23 cellular contexts compared by ENCODE assay signal in the genomic region with DNA sequence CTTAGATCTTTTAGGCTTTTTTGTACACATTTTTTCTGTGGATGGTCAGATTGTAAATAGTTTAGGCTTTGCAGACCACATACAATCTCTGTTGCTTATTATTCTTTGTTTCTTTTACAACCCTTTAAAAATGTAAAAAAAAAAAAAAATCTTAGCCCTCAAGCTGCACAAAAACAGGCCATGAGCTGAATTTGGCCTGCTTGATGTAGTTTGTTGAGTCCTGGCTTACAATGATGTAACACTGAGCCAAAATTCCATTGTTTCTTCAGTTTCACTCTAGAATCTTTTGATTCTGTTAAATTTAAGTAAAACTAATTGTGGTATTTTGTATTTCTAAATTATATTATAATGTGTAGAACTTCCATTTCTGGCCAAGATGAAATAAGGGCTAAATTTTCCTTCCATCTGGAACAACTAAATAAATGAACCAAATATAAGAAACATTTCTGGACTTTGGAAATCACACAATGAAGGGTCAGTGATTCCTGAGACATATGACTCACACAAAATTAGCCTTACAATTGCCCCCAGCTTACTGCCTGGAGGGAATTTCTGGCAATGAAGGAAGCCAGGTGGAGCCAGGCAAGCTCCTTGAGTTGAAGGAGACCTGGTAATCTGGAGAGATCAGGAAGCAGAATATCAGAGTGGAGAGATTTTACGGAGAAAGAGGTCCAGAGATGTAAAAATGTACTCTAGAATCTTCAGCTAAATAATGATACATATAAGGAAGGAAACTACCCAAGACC. TPM values are rescaled to one million over a fixed set of nuclear protein-coding genes. Genes with fewer than 3 reads are reported as not detected.
DNase-seq lines count a peak whose midpoint lies in the region; ATAC-seq, FAIRE-seq and TF ChIP-seq lines count a peak whose summit lies in the region.
"Had no signal": no experiment of that assay in that cellular context is flagged by ENCODE, and none has a peak within 500 bp of the region (broad histone marks: within the 10 kb centered on the region; RNA-seq: fewer than 3 reads in every experiment).

No MANE protein-coding gene starts in this region.

- no peaks in the 10 kb centered on the region for H3F3A ChIP-seq in GM23248 (ENCODE audit: insufficient read depth)

- peaks cover 6% of the 10 kb centered on the region for H3K4me1 Mint-ChIP-seq in WTC11
- H3K4me1 Mint-ChIP-seq: activated naive CD4-positive, alpha-beta T cell treated with anti-CD3 and anti-CD28 coated beads, Interleukin-2, amount 50 U/mL, for 24 hours; natural killer cell; stimulated activated effector memory CD8-positive, alpha-beta T cell treated with anti-CD3 and anti-CD28 coated beads, Interleukin-12 subunit alpha, Interleukin-12 subunit beta, amount 100 ng/mL, for 72 hours had no signal

- no peak overlapping the region for H3K4me3 Mint-ChIP-seq in WTC11
- H3K4me3 Mint-ChIP-seq: activated naive CD4-positive, alpha-beta T cell treated with anti-CD3 and anti-CD28 coated beads, Interleukin-2, amount 50 U/mL, for 24 hours; natural killer cell; stimulated activated effector memory CD8-positive, alpha-beta T cell treated with anti-CD3 and anti-CD28 coated beads, Interleukin-12 subunit alpha, Interleukin-12 subunit beta, amount 100 ng/mL, for 72 hours; type B pancreatic cell had no signal

- H2AFZ ChIP-seq in GM23248: peak overlapping the region; percentile 47

- H3K27me3 ChIP-seq in GM23248 (replicated peaks; ENCODE audit: insufficient read depth): no peaks in the 10 kb centered on the region
- H3K27me3 ChIP-seq: cardiac muscle cell, spleen had no signal

- H3K27ac Mint-ChIP-seq in WTC11: peak overlapping the region; percentile 77; the same call in 1 of the 2 replicates
- H3K27ac Mint-ChIP-seq: activated naive CD4-positive, alpha-beta T cell treated with anti-CD3 and anti-CD28 coated beads, Interleukin-2, amount 50 U/mL, for 24 hours; natural killer cell; stimulated activated effector memory CD8-positive, alpha-beta T cell treated with anti-CD3 and anti-CD28 coated beads, Interleukin-12 subunit alpha, Interleukin-12 subunit beta, amount 100 ng/mL, for 72 hours; type B pancreatic cell had no signal

- H3K4me1 ChIP-seq in GM23248 (ENCODE audit: insufficient read depth): peaks cover 25% of the 10 kb centered on the region
- H3K4me1 ChIP-seq: spleen had no signal

- no peak for FAIRE-seq in GM19239 (lab: Jason Lieb, UNC)

- 0 out of 2 replicates have a peak overlapping the region, but pooled peaks have one; percentile 9 for H3K27ac ChIP-seq in GM23248
- H3K27ac ChIP-seq: cardiac muscle cell, spleen had no signal

- H3K79me2 ChIP-seq in GM23248 (ENCODE audit: insufficient read depth): no peaks in the 10 kb centered on the region

- no peaks in the 10 kb centered on the region for H3K9me2 ChIP-seq in GM23248 (ENCODE audit: insufficient read depth)

- CTCF ChIA-PET in WTC11 (lab: Charles Lee): interaction anchor here (0.9 kb wide), 1 partner anchor 8 kb away, joined by 3 read pairs; no protein-coding TSS in a partner anchor

- POLR2A ChIA-PET in WTC11 (lab: Charles Lee): no interaction called here

- H3K27me3 Mint-ChIP-seq in WTC11 (ENCODE audit: low read depth): no peaks in the 10 kb centered on the region; the same call in 1 of the 2 replicates
- H3K27me3 Mint-ChIP-seq: activated naive CD4-positive, alpha-beta T cell treated with anti-CD3 and anti-CD28 coated beads, Interleukin-2, amount 50 U/mL, for 24 hours had no signal

- in situ Hi-C loops in GM23248 (cut with MboI): no loop called here

- H4K20me1 ChIP-seq in GM23248 (ENCODE audit: insufficient read depth): no peaks in the 10 kb centered on the region

- no peaks in the 10 kb centered on the region for H3K9me3 ChIP-seq in GM23248 (ENCODE audit: low read depth)

- H3K4me3 ChIP-seq in GM23248: no peak overlapping the region
- no peak overlapping the region for H3K4me3 ChIP-seq in fibroblast of the aortic adventitia (ENCODE audit: low read depth, low read length)
- H3K4me3 ChIP-seq: cardiac muscle cell, lung, spleen had no signal

- WGBS in GM23248 (ENCODE audit: low coverage in 1 of 2, low lambda C conversion rate in 2 of 2, missing lambda C conversion rate in 2 of 2), 2 experiments: 14 to 31% methylated on average over 1 of the region's 1 CpG

- peak overlapping the region; percentile 0 for H3K4me2 ChIP-seq in GM23248 (ENCODE audit: unreplicated experiment)

- DNase-seq in GM23248: peak; percentile 45
- DNase-seq in WTC11 (ENCODE audit: low spot score): no peak
- peak; percentile 84 for DNase-seq in fibroblast of the aortic adventitia (ENCODE audit: low read depth)
- DNase-seq in renal cortical epithelial cell (ENCODE audit: low read depth): peak; percentile 89
- no peak for DNase-seq in activated CD4-positive, CD25-positive, alpha-beta regulatory T cell (lab: John Stamatoyannopoulos, UW)
- DNase-seq in activated CD4-positive, alpha-beta T cell treated with anti-CD3 and anti-CD28 coated beads for 1 hour: no peak
- no peak for DNase-seq in GM19239 (ENCODE audit: insufficient read length, low spot score)
- DNase-seq: activated CD4-positive, alpha-beta T cell treated with anti-CD3 and anti-CD28 coated beads for 4 hours; activated CD8-positive, alpha-beta memory T cell treated with anti-CD3 and anti-CD28 coated beads, Interleukin-2, amount 50 U/mL, for 48 hours; C1 segment of cervical spinal cord; foreskin melanocyte; natural killer cell; NCI-H526 treated with DMSO at 0.1 percent for 48 hours; OCI-M1; posterior cingulate gyrus; spleen had no signal

- H3K36me3 Mint-ChIP-seq in WTC11: no peaks in the 10 kb centered on the region
- H3K36me3 Mint-ChIP-seq: activated naive CD4-positive, alpha-beta T cell treated with anti-CD3 and anti-CD28 coated beads, Interleukin-2, amount 50 U/mL, for 24 hours; natural killer cell; stimulated activated effector memory CD8-positive, alpha-beta T cell treated with anti-CD3 and anti-CD28 coated beads, Interleukin-12 subunit alpha, Interleukin-12 subunit beta, amount 100 ng/mL, for 72 hours; type B pancreatic cell had no signal

- no peak overlapping the region for H3K9ac ChIP-seq in GM23248

- peaks cover 6% of the 10 kb centered on the region for H3K9me3 Mint-ChIP-seq in WTC11
- H3K9me3 Mint-ChIP-seq: type B pancreatic cell had no signal

- ATAC-seq in WTC11 (peak; percentile 87), GM19351 (IDR thresholded peaks at IDR 0.05; ENCODE audit: unreplicated experiment) (no peak)
- ATAC-seq: natural killer cell; stimulated activated effector memory CD8-positive, alpha-beta T cell treated with anti-CD3 and anti-CD28 coated beads, Interleukin-12 subunit alpha, Interleukin-12 subunit beta, amount 100 ng/mL, for 72 hours had no signal

- no peaks in the 10 kb centered on the region for H3K36me3 ChIP-seq in GM23248 (ENCODE audit: low read depth)
- H3K36me3 ChIP-seq: cardiac muscle cell, spleen had no signal

- TF ChIP-seq CTCF in WTC11 (IDR thresholded peaks at IDR 0.05) (no peak), fibroblast of the aortic adventitia (IDR thresholded peaks at IDR 0.05; ENCODE audit: insufficient read depth, low read length) (no peak)

TF ChIP-seq in WTC11, 78 proteins besides CTCF, POLR2A, EP300 and RAD21 (continues in another document):
- TF ChIP-seq NFE2L1 (CRISPR knock-in tag; IDR thresholded peaks at IDR 0.05) (no peak), ZBTB21 (CRISPR knock-in tag; IDR thresholded peaks at IDR 0.05; ENCODE audit: borderline replicate concordance) (no peak)
- TF ChIP-seq, protein P1, sequence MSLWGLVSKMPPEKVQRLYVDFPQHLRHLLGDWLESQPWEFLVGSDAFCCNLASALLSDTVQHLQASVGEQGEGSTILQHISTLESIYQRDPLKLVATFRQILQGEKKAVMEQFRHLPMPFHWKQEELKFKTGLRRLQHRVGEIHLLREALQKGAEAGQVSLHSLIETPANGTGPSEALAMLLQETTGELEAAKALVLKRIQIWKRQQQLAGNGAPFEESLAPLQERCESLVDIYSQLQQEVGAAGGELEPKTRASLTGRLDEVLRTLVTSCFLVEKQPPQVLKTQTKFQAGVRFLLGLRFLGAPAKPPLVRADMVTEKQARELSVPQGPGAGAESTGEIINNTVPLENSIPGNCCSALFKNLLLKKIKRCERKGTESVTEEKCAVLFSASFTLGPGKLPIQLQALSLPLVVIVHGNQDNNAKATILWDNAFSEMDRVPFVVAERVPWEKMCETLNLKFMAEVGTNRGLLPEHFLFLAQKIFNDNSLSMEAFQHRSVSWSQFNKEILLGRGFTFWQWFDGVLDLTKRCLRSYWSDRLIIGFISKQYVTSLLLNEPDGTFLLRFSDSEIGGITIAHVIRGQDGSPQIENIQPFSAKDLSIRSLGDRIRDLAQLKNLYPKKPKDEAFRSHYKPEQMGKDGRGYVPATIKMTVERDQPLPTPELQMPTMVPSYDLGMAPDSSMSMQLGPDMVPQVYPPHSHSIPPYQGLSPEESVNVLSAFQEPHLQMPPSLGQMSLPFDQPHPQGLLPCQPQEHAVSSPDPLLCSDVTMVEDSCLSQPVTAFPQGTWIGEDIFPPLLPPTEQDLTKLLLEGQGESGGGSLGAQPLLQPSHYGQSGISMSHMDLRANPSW (CRISPR knock-in tag; conservative IDR thresholded peaks at IDR 0.05; ENCODE audit: low read depth): no peak
- TF ChIP-seq, protein P2, sequence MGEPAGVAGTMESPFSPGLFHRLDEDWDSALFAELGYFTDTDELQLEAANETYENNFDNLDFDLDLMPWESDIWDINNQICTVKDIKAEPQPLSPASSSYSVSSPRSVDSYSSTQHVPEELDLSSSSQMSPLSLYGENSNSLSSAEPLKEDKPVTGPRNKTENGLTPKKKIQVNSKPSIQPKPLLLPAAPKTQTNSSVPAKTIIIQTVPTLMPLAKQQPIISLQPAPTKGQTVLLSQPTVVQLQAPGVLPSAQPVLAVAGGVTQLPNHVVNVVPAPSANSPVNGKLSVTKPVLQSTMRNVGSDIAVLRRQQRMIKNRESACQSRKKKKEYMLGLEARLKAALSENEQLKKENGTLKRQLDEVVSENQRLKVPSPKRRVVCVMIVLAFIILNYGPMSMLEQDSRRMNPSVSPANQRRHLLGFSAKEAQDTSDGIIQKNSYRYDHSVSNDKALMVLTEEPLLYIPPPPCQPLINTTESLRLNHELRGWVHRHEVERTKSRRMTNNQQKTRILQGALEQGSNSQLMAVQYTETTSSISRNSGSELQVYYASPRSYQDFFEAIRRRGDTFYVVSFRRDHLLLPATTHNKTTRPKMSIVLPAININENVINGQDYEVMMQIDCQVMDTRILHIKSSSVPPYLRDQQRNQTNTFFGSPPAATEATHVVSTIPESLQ (CRISPR knock-in tag; IDR thresholded peaks at IDR 0.05): no peak

RNA-seq across cellular contexts. Expression of a gene that starts 29.8 kb away (rescaled TPM):
- total RNA-seq in GM23248 (2014; rRNA removed; shearing (Covaris generic)): 0.11 TPM in 1 of 2 replicates, not detected in the other
- polyA plus RNA-seq in GM23248 (2016; fragmentation: Nextera tagmentation; extraction: Ambion mirVana): not detected in 2 replicates
- 0.11 TPM in 1 of 3 replicates, not detected in the others for total RNA-seq in WTC11 (2021)
- total RNA-seq in fibroblast of the aortic adventitia (ENCODE audit: low replicate concordance): 0.16 and 0.27 TPM in 2 replicates
- 0.52 TPM in 1 of 2 replicates, not detected in the other for total RNA-seq in renal cortical epithelial cell
- total RNA-seq: cardiac muscle cell, HT1080, lung, natural killer cell, spleen had no signal
- polyA plus RNA-seq: cardiac muscle cell, lung, spleen had no signal

Comparison
In these comparisons a context has a peak if more than half of its experiments do, and no peak if none do; other contexts are left out.
1. DNase-seq: peak in GM23248 (single experiment), fibroblast of the aortic adventitia (single experiment) and renal cortical epithelial cell (single experiment); none in WTC11 (single experiment), activated CD4-positive, CD25-positive, alpha-beta regulatory T cell (0 of 4), activated CD4-positive, alpha-beta T cell treated with anti-CD3 and anti-CD28 coated beads for 1 hour (single experiment) and GM19239 (single experiment).